ENCODE assay signal across 22 cellular contexts in genomic region chr15:23750776-23751175, GRCh38.
DNase-seq lines count a peak whose midpoint lies in the region; ATAC-seq and TF ChIP-seq lines count a peak whose summit lies in the region.
"Had no signal": no experiment of that assay in that cellular context is flagged by ENCODE, and none has a peak within 500 bp of the region (broad histone marks: within the 10 kb centered on the region; RNA-seq: fewer than 3 reads in every experiment).

No MANE protein-coding gene starts in this region.

- in situ Hi-C loops in transverse colon (cut with MboI; ENCODE audit: low pct_ligation_motif_present in 1 of 4, low pct_unique_long_range_greater_than_20kb in 1 of 4, low sequenced_read_pairs in 3 of 4), result no loop called here

- H3K4me1 ChIP-seq in MM.1S (ENCODE audit: low read length), result 0 out of 2 replicates have a peak, but pooled peaks cover 4% of the 10 kb centered on the region
- peaks cover 3% of the 10 kb centered on the region for H3K4me1 ChIP-seq in mucosa of descending colon (ENCODE audit: low read depth)
- H3K4me1 ChIP-seq in transverse colon, result peaks cover 0 to 8% (median 3%) of the 10 kb centered on the region in 4 donors
- H3K4me1 ChIP-seq: A549; BE2C; BLaER1 treated with 17β-estradiol and CSF1 and Interleukin-3, amounts not matched to agents 10 nM and 100 nM; HAP-1 had no signal

- no peak overlapping the region for H3K4me3 Mint-ChIP-seq in activated CD8-positive, alpha-beta T cell treated with anti-CD3 and anti-CD28 coated beads, Interleukin-2, amount 10 ng/mL, durations not matched to agents 7 days and 5 days
- H3K4me3 Mint-ChIP-seq: CD4-positive, alpha-beta memory T cell; HFFc6 had no signal

- H2AFZ ChIP-seq in MM.1S (ENCODE audit: low read length), result 0 out of 2 replicates have a peak overlapping the region, but pooled peaks have one; percentile 3

- TF ChIP-seq CTCF in 22Rv1 (IDR thresholded peaks at IDR 0.05), result no peak
- TF ChIP-seq CTCF in MM.1S (IDR thresholded peaks at IDR 0.05; ENCODE audit: low read length), result no peak
- TF ChIP-seq CTCF in mucosa of descending colon (IDR thresholded peaks at IDR 0.05), result no peak
- TF ChIP-seq CTCF in transverse colon (IDR thresholded peaks at IDR 0.05), result no peak

- H3K27me3 Mint-ChIP-seq in activated CD8-positive, alpha-beta T cell treated with anti-CD3 and anti-CD28 coated beads, Interleukin-2, amount 10 ng/mL, durations not matched to agents 7 days and 5 days (ENCODE audit: low read depth), result no peaks in the 10 kb centered on the region
- H3K27me3 Mint-ChIP-seq: CD4-positive, alpha-beta memory T cell had no signal

- H3K27ac Mint-ChIP-seq in activated CD8-positive, alpha-beta T cell treated with anti-CD3 and anti-CD28 coated beads, Interleukin-2, amount 10 ng/mL, durations not matched to agents 7 days and 5 days, result no peak overlapping the region
- H3K27ac Mint-ChIP-seq: CD4-positive, alpha-beta memory T cell; HFFc6 had no signal

- 25 to 50% methylated on average over 1 of the region's 1 CpG for WGBS in transverse colon (ENCODE audit: low coverage in 1 of 2), 2 donors

- no peaks in the 10 kb centered on the region for H3K9me3 ChIP-seq in MM.1S (replicated peaks; ENCODE audit: insufficient read depth, low read length)
- peaks cover 12% of the 10 kb centered on the region for H3K9me3 ChIP-seq in mucosa of descending colon
- no peaks in the 10 kb centered on the region for H3K9me3 ChIP-seq in transverse colon
- H3K9me3 ChIP-seq: BE2C, HAP-1 had no signal

- peak; percentile 33 for ATAC-seq in mucosa of descending colon
- ATAC-seq in activated CD8-positive, alpha-beta T cell treated with anti-CD3 and anti-CD28 coated beads, Interleukin-2, amount 10 ng/mL, durations not matched to agents 7 days and 5 days, result no peak
- ATAC-seq: A549 had no signal

- peak overlapping the region; percentile 37; the same call in 1 of the 2 replicates for H3K27ac ChIP-seq in 22Rv1
- no peak overlapping the region for H3K27ac ChIP-seq in MM.1S (ENCODE audit: low read length)
- H3K27ac ChIP-seq in transverse colon, result peak overlapping the region in 1 of 4 donors; percentile 10
- H3K27ac ChIP-seq: A549; BLaER1 treated with 17β-estradiol and CSF1 and Interleukin-3, amounts not matched to agents 10 nM and 100 nM had no signal

- no peaks in the 10 kb centered on the region for H3K36me3 ChIP-seq in MM.1S (replicated peaks; ENCODE audit: insufficient read depth, low read length)
- H3K36me3 ChIP-seq in mucosa of descending colon (ENCODE audit: low read depth), result no peaks in the 10 kb centered on the region
- no peaks in the 10 kb centered on the region for H3K36me3 ChIP-seq in transverse colon
- H3K36me3 ChIP-seq: BE2C; BLaER1 treated with 17β-estradiol and CSF1 and Interleukin-3, amounts not matched to agents 10 nM and 100 nM; HAP-1 had no signal

- POLR2A ChIA-PET in activated CD8-positive, alpha-beta T cell treated with anti-CD3 and anti-CD28 coated beads, Interleukin-2, amount 10 ng/mL, durations not matched to agents 7 days and 5 days (lab: Charles Lee), result no interaction called here

- TF ChIP-seq EP300 in transverse colon (IDR thresholded peaks at IDR 0.05; ENCODE audit: low read depth), result no peak

- intact Hi-C loops in mucosa of descending colon (cut with DNase I, micrococcal nuclease), result no loop called here
- intact Hi-C loops in transverse colon (cut with DNase I; ENCODE audit: low total_unique reads), result no loop called here

- H3K79me2 ChIP-seq in MM.1S (ENCODE audit: low read length), result no peaks in the 10 kb centered on the region

- TF ChIP-seq POLR2A in transverse colon (IDR thresholded peaks at IDR 0.05), result no peak

- no peaks in the 10 kb centered on the region for H3K36me3 Mint-ChIP-seq in activated CD8-positive, alpha-beta T cell treated with anti-CD3 and anti-CD28 coated beads, Interleukin-2, amount 10 ng/mL, durations not matched to agents 7 days and 5 days (ENCODE audit: low read depth)
- H3K36me3 Mint-ChIP-seq: CD4-positive, alpha-beta memory T cell had no signal

- H3K4me3 ChIP-seq in MM.1S (ENCODE audit: low read length) (no peak overlapping the region), mucosa of descending colon (no peak overlapping the region), transverse colon (no peak overlapping the region)
- H3K4me3 ChIP-seq: A549; BLaER1 treated with 17β-estradiol and CSF1 and Interleukin-3, amounts not matched to agents 10 nM and 100 nM; HAP-1 had no signal

- no peaks in the 10 kb centered on the region for H3K9me2 ChIP-seq in MM.1S (replicated peaks; ENCODE audit: insufficient read depth, low read length)

- H3F3A ChIP-seq in MM.1S (ENCODE audit: insufficient read depth, low read length), result no peaks in the 10 kb centered on the region

- no peak overlapping the region for H3K4me2 ChIP-seq in MM.1S (ENCODE audit: low read depth, low read length)
- H3K4me2 ChIP-seq: A549; BLaER1 treated with 17β-estradiol and CSF1 and Interleukin-3, amounts not matched to agents 10 nM and 100 nM had no signal

- peaks cover 4% of the 10 kb centered on the region for H3K9me3 Mint-ChIP-seq in activated CD8-positive, alpha-beta T cell treated with anti-CD3 and anti-CD28 coated beads, Interleukin-2, amount 10 ng/mL, durations not matched to agents 7 days and 5 days (ENCODE audit: insufficient read depth)

- H3K4me1 Mint-ChIP-seq in activated CD8-positive, alpha-beta T cell treated with anti-CD3 and anti-CD28 coated beads, Interleukin-2, amount 10 ng/mL, durations not matched to agents 7 days and 5 days (ENCODE audit: low read depth), result no peaks in the 10 kb centered on the region
- H3K4me1 Mint-ChIP-seq: CD4-positive, alpha-beta memory T cell had no signal

- H3K27me3 ChIP-seq in MM.1S (replicated peaks; ENCODE audit: insufficient read depth, low read length) (no peaks in the 10 kb centered on the region), transverse colon (no peaks in the 10 kb centered on the region)
- H3K27me3 ChIP-seq: BE2C; BLaER1 treated with 17β-estradiol and CSF1 and Interleukin-3, amounts not matched to agents 10 nM and 100 nM had no signal

- CTCF ChIA-PET in activated CD8-positive, alpha-beta T cell treated with anti-CD3 and anti-CD28 coated beads, Interleukin-2, amount 10 ng/mL, durations not matched to agents 7 days and 5 days (lab: Charles Lee), result no interaction called here

- DNase-seq in MM.1S, result no peak
- peak in 1 of 3 donors; percentile 55 for DNase-seq in mucosa of descending colon
- DNase-seq in transverse colon, result peak; percentile 12
- no peak for DNase-seq in activated CD8-positive, alpha-beta T cell treated with anti-CD3 and anti-CD28 coated beads, Interleukin-2, amount 10 ng/mL, durations not matched to agents 7 days and 5 days
- no peak for DNase-seq in effector CD4-positive, alpha-beta T cell
- DNase-seq in mucosa of gallbladder (ENCODE audit: low spot score), result no peak
- DNase-seq: 8988T; ACHN; AML-193; BE2C; Calu3; CD4-positive, alpha-beta memory T cell; COR-L47; DMS53; DMS79 treated with DMSO at 0.1 percent for 48 hours; GF-D8; GOT3; HFFc6 had no signal

- no peaks in the 10 kb centered on the region for H4K20me1 ChIP-seq in MM.1S (ENCODE audit: insufficient read depth, low read length)
- H4K20me1 ChIP-seq: BLaER1 treated with 17β-estradiol and CSF1 and Interleukin-3, amounts not matched to agents 10 nM and 100 nM had no signal

- no peak overlapping the region for H3K9ac ChIP-seq in MM.1S (ENCODE audit: low read length)
- H3K9ac ChIP-seq: BLaER1 treated with 17β-estradiol and CSF1 and Interleukin-3, amounts not matched to agents 10 nM and 100 nM had no signal
